ENCODE assay signal across 3 cellular contexts in the genomic region with DNA sequence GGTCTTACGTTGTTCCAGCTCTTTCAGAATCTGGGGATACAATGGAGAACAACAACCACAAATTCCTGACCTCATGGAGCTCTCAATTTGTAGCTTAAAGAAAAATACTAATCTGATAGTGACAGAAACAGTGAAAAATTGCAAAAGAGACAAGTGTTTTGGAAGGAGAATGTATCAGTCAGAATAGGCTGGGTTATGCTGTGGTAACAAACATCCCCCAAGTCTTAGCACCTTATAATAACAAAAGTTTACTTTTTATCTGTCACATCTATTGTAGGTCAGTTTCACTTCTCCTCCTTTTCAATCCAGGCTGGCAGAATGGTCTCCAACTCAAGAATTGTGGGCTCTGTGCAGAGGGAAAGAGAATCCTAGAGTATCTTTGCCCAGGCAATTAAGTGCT.
TF ChIP-seq lines count a peak whose summit lies in the region.

No MANE protein-coding gene starts in this region.

TF ChIP-seq in HEK293, 187 proteins besides CTCF, POLR2A, EP300 and RAD21:
- TF ChIP-seq, protein P1, sequence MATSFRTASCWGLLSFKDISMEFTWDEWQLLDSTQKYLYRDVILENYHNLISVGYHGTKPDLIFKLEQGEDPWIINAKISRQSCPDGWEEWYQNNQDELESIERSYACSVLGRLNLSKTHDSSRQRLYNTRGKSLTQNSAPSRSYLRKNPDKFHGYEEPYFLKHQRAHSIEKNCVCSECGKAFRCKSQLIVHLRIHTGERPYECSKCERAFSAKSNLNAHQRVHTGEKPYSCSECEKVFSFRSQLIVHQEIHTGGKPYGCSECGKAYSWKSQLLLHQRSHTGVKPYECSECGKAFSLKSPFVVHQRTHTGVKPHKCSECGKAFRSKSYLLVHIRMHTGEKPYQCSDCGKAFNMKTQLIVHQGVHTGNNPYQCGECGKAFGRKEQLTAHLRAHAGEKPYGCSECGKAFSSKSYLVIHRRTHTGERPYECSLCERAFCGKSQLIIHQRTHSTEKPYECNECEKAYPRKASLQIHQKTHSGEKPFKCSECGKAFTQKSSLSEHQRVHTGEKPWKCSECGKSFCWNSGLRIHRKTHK (tag by site-specific recombination; IDR thresholded peaks at IDR 0.05) = no peak
- peak; percentile 94 for TF ChIP-seq RBAK (tag by site-specific recombination; IDR thresholded peaks at IDR 0.05)

TF ChIP-seq in H1, 55 proteins besides CTCF, POLR2A, EP300 and RAD21:
- TF ChIP-seq SAP30 (IDR thresholded peaks at IDR 0.05; ENCODE audit: insufficient read depth, insufficient replicate concordance, low read length) = no peak
- peak; percentile 26; the same call in 1 of the 2 replicates for TF ChIP-seq KDM1A (IDR thresholded peaks at IDR 0.05; ENCODE audit: borderline replicate concordance, low read length)
TF ChIP-seq in H1: peak in this region for 1.

TF ChIP-seq in SK-N-SH treated with all-trans-retinoic acid at 6 μM for 48 hours, 23 proteins besides CTCF, POLR2A, EP300 and RAD21:
- TF ChIP-seq BACH2 (CRISPR knock-in tag; IDR thresholded peaks at IDR 0.05; ENCODE audit: borderline replicate concordance) (no peak), ZNF70 (CRISPR knock-in tag; IDR thresholded peaks at IDR 0.05) (no peak), OSR1 (CRISPR knock-in tag; IDR thresholded peaks at IDR 0.05) (no peak), TOX (CRISPR knock-in tag; IDR thresholded peaks at IDR 0.05; ENCODE audit: borderline replicate concordance) (no peak), ISL1 (CRISPR knock-in tag; IDR thresholded peaks at IDR 0.05) (no peak), ZFP3 (CRISPR knock-in tag; IDR thresholded peaks at IDR 0.05) (no peak), ZC3H10 (CRISPR knock-in tag; IDR thresholded peaks at IDR 0.05) (no peak), PPARA (CRISPR knock-in tag; IDR thresholded peaks at IDR 0.05; ENCODE audit: borderline replicate concordance) (no peak), ARNTL (CRISPR knock-in tag; IDR thresholded peaks at IDR 0.05; ENCODE audit: borderline replicate concordance, low read depth) (no peak), ZNF8 (CRISPR knock-in tag; IDR thresholded peaks at IDR 0.05) (no peak), GLIS3 (CRISPR knock-in tag; IDR thresholded peaks at IDR 0.05) (no peak), ESRRG (CRISPR knock-in tag; IDR thresholded peaks at IDR 0.05) (no peak)
- TF ChIP-seq, protein P2, sequence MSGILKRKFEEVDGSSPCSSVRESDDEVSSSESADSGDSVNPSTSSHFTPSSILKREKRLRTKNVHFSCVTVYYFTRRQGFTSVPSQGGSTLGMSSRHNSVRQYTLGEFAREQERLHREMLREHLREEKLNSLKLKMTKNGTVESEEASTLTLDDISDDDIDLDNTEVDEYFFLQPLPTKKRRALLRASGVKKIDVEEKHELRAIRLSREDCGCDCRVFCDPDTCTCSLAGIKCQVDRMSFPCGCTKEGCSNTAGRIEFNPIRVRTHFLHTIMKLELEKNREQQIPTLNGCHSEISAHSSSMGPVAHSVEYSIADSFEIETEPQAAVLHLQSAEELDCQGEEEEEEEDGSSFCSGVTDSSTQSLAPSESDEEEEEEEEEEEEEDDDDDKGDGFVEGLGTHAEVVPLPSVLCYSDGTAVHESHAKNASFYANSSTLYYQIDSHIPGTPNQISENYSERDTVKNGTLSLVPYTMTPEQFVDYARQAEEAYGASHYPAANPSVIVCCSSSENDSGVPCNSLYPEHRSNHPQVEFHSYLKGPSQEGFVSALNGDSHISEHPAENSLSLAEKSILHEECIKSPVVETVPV (CRISPR knock-in tag; IDR thresholded peaks at IDR 0.05) = no peak
- TF ChIP-seq, protein P3, sequence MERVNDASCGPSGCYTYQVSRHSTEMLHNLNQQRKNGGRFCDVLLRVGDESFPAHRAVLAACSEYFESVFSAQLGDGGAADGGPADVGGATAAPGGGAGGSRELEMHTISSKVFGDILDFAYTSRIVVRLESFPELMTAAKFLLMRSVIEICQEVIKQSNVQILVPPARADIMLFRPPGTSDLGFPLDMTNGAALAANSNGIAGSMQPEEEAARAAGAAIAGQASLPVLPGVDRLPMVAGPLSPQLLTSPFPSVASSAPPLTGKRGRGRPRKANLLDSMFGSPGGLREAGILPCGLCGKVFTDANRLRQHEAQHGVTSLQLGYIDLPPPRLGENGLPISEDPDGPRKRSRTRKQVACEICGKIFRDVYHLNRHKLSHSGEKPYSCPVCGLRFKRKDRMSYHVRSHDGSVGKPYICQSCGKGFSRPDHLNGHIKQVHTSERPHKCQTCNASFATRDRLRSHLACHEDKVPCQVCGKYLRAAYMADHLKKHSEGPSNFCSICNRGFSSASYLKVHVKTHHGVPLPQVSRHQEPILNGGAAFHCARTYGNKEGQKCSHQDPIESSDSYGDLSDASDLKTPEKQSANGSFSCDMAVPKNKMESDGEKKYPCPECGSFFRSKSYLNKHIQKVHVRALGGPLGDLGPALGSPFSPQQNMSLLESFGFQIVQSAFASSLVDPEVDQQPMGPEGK (CRISPR knock-in tag; IDR thresholded peaks at IDR 0.05; ENCODE audit: borderline replicate concordance) = no peak
- TF ChIP-seq, protein P4, sequence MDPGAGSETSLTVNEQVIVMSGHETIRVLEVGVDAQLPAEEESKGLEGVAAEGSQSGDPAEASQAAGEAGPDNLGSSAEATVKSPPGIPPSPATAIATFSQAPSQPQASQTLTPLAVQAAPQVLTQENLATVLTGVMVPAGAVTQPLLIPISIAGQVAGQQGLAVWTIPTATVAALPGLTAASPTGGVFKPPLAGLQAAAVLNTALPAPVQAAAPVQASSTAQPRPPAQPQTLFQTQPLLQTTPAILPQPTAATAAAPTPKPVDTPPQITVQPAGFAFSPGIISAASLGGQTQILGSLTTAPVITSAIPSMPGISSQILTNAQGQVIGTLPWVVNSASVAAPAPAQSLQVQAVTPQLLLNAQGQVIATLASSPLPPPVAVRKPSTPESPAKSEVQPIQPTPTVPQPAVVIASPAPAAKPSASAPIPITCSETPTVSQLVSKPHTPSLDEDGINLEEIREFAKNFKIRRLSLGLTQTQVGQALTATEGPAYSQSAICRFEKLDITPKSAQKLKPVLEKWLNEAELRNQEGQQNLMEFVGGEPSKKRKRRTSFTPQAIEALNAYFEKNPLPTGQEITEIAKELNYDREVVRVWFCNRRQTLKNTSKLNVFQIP (CRISPR knock-in tag; IDR thresholded peaks at IDR 0.05; ENCODE audit: borderline replicate concordance, low read depth) = no peak
